1 cellular context compared by ENCODE assay signal in genomic region chr1:85571181-85571540, GRCh38.
TF ChIP-seq lines count a peak whose summit lies in the region.

No MANE protein-coding gene starts in this region.

TF ChIP-seq in HCT116, 20 proteins besides CTCF, POLR2A, EP300 and RAD21 (continued from another document):
- TF ChIP-seq REST (IDR thresholded peaks at IDR 0.05; ENCODE audit: low read depth) = no peak
- TF ChIP-seq ZBTB33 (IDR thresholded peaks at IDR 0.05; ENCODE audit: extremely low read depth, insufficient replicate concordance, low read length) = no peak
- no peak for TF ChIP-seq CBX3 (IDR thresholded peaks at IDR 0.05; ENCODE audit: low read depth)
